ENCODE assay signal across 16 cellular contexts in the genomic region with DNA sequence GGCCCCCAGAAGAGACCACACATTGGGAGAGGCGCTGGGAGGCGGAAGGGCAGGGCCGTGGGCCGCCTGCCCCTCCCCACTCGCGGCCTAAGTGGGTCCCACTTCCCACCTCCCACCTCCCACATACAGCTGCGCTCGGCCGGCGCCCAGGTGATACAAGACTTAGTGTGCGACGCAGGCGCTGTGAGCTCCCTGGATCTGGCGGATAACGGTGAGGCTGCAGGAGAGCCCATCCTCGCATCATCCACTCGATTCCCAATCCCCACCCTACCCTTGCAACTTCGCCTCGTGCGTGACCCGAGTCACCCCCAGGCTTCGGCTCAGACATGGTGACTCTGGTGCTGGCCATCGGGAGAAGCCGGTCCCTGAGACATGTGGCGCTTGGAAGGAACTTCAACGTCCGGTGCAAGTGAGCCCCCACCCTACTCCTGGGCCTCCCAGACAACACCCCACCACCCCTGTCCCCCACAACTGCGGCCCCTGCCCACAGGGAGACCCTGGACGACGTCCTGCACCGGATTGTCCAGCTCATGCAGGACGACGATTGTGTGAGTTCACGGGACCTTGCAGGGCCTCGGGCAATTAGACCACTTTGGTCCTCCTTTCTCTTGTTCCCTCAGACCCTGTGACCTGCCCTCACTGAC. TPM values are rescaled to one million over a fixed set of nuclear protein-coding genes. Genes with fewer than 3 reads are reported as not detected.
"Had no signal": no experiment of that assay in that cellular context is flagged by ENCODE, and none has a peak within 500 bp of the region (broad histone marks: within the 10 kb centered on the region; RNA-seq: fewer than 3 reads in every experiment).

No MANE protein-coding gene starts in this region.

- H3K4me3 ChIP-seq: lung, upper lobe of left lung had no signal

- H3K9me3 Mint-ChIP-seq: activated CD4-positive, alpha-beta T cell treated with anti-CD3 and anti-CD28 coated beads, Interleukin-2, amount 10 ng/mL, durations not matched to agents 24 days and 14 days; activated naive CD8-positive, alpha-beta T cell treated with anti-CD3 and anti-CD28 coated beads, Interleukin-2, amount 10 ng/mL, durations not matched to agents 7 days and 5 days had no signal

- H3K27ac Mint-ChIP-seq: activated CD4-positive, alpha-beta T cell treated with anti-CD3 and anti-CD28 coated beads, Interleukin-2, amount 10 ng/mL, durations not matched to agents 24 days and 14 days; activated CD8-positive, alpha-beta T cell treated with anti-CD3 and anti-CD28 coated beads, Interleukin-2, amount 10 ng/mL, durations not matched to agents 7 days and 5 days; activated naive CD8-positive, alpha-beta T cell treated with anti-CD3 and anti-CD28 coated beads, Interleukin-2, amount 10 ng/mL, durations not matched to agents 7 days and 5 days; T-helper 17 cell had no signal

- DNase-seq: activated CD4-positive, alpha-beta T cell treated with anti-CD3 and anti-CD28 coated beads, Interleukin-2, amount 10 ng/mL, durations not matched to agents 24 days and 14 days; activated CD8-positive, alpha-beta T cell treated with anti-CD3 and anti-CD28 coated beads, Interleukin-2, amount 10 ng/mL, durations not matched to agents 7 days and 5 days; activated naive CD4-positive, alpha-beta T cell; activated naive CD8-positive, alpha-beta T cell treated with anti-CD3 and anti-CD28 coated beads, Interleukin-2, amount 10 ng/mL, durations not matched to agents 7 days and 5 days; anterior cingulate cortex; brain microvascular endothelial cell; effector memory CD4-positive, alpha-beta T cell; foreskin melanocyte; stimulated activated CD4-positive, alpha-beta T cell treated with anti-CD3 and anti-CD28 coated beads, Interleukin-15, amount 100 ng/mL, for 24 hours; stimulated activated CD4-positive, alpha-beta T cell treated with anti-CD3 and anti-CD28 coated beads, Interleukin-4, amount 100 ng/mL, for 1 hour; stimulated activated naive CD4-positive, alpha-beta T cell; T-helper 17 cell had no signal

- H3K27ac ChIP-seq: brain microvascular endothelial cell, epithelial cell of prostate, upper lobe of left lung had no signal

- H3K9me3 ChIP-seq: upper lobe of left lung had no signal

- H3K36me3 ChIP-seq: brain microvascular endothelial cell, upper lobe of left lung had no signal

- H3K27me3 Mint-ChIP-seq: activated CD4-positive, alpha-beta T cell treated with anti-CD3 and anti-CD28 coated beads, Interleukin-2, amount 10 ng/mL, durations not matched to agents 24 days and 14 days; activated naive CD8-positive, alpha-beta T cell treated with anti-CD3 and anti-CD28 coated beads, Interleukin-2, amount 10 ng/mL, durations not matched to agents 7 days and 5 days; T-helper 17 cell had no signal

- ATAC-seq: activated CD8-positive, alpha-beta T cell treated with anti-CD3 and anti-CD28 coated beads, Interleukin-2, amount 10 ng/mL, durations not matched to agents 7 days and 5 days; T-helper 17 cell had no signal

- H3K4me3 Mint-ChIP-seq: activated CD4-positive, alpha-beta T cell treated with anti-CD3 and anti-CD28 coated beads, Interleukin-2, amount 10 ng/mL, durations not matched to agents 24 days and 14 days; activated CD8-positive, alpha-beta T cell treated with anti-CD3 and anti-CD28 coated beads, Interleukin-2, amount 10 ng/mL, durations not matched to agents 7 days and 5 days; activated naive CD8-positive, alpha-beta T cell treated with anti-CD3 and anti-CD28 coated beads, Interleukin-2, amount 10 ng/mL, durations not matched to agents 7 days and 5 days; T-helper 17 cell had no signal

RNA-seq across cellular contexts. Expression of a gene that starts 3.9 kb away (rescaled TPM):
- total RNA-seq: skeletal muscle tissue had no signal
